Comparison of ENCODE assay signal across 11 cellular contexts in genomic region chr10:4977025-4977424, GRCh38. TPM values are rescaled to one million over a fixed set of nuclear protein-coding genes. Genes with fewer than 3 reads are reported as not detected.
"Had no signal": no experiment of that assay in that cellular context is flagged by ENCODE, and none has a peak within 500 bp of the region (broad histone marks: within the 10 kb centered on the region; RNA-seq: fewer than 3 reads in every experiment).

No MANE protein-coding gene starts in this region.

- H3K27ac ChIP-seq: GM23248 had no signal

- H3K36me3 ChIP-seq: HAP-1 had no signal

- H2AFZ ChIP-seq: GM23248, GM23338 had no signal

- H3K4me2 ChIP-seq: GM23338 had no signal

- H3K9me3 ChIP-seq: HAP-1 had no signal

- H3K4me3 ChIP-seq: GM23248, GM23338, HAP-1 had no signal

- ATAC-seq: GM23338, HCT116 had no signal

- DNase-seq: GM23248, GOT3, H7, H9, HCEC 1CT, HFFc6 had no signal

- H3K9ac ChIP-seq: GM23248 had no signal

- FAIRE-seq: H1, H54 had no signal

RNA-seq across cellular contexts. Expression of gene AKR1C2, which starts 26.6 kb away (rescaled TPM):
- total RNA-seq: H7 had no signal
